In the genomic region with DNA sequence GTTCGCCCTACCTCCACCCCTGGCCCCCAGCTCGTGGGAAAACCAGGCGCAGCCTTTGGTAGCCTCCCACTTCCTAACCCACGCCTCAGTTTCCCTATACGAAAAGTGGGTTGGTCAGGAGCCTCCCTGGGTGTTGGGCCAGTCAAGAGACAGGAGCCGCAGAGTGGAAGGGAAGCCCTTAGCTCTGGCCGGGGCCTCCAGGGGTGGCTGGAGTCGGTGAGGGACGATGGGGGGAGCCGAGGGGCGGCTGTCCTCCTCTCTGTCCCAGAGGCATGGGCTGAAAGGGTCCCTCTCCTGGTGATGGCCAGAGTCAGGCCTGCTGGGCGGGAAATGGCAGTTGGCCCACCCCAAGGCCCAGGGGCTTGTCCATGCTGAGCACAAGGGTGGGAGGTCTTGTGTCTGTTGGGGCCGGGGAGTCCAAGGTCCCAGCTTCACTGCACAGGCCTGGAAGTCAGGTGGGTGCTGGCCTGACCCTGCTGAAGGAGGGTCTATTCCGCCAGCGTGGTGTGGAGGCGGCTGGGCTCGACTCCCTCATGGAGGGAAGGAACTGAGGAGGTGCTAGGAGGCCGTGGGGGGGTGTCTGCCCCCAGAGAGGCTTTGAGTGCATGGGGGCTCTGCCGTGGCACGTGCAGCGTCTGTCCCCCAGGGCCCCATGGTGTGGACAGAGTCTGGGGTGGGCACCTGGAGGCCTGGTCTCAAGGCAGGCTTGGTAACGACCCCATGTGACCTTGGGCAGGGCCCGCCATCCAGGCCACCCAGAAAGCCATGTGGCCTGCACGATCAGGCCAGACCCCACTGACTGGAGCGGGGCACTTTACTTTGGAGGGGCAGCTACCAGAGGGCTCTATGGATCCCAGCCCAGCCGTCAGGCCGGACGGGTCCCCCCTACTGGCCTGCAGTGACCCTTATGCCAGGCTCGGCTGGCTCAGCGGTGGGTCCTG, we compare ENCODE assay signal across 8 cellular contexts. TPM values are rescaled to one million over a fixed set of nuclear protein-coding genes. Genes with fewer than 3 reads are reported as not detected.
DNase-seq lines count a peak whose midpoint lies in the region; ATAC-seq, FAIRE-seq and TF ChIP-seq lines count a peak whose summit lies in the region.

No MANE protein-coding gene starts in this region.

- TSS peak; percentile 48 for BruUV-seq in GM12878 (replicated peaks; lab: Mats Ljungman, UMichigan)

- TF ChIP-seq POLR2A in GM12878 (IDR thresholded peaks at IDR 0.05; ENCODE audit: low read depth, low read length), result no peak; the same call in 1 of the 2 replicates

- TF ChIP-seq RAD21 in GM12878 (IDR thresholded peaks at IDR 0.05; ENCODE audit: insufficient read depth, low read depth, low read length), result no peak

- CTCF ChIA-PET in GM12878 (lab: Yijun Ruan, JAX), result interaction anchor here (0.5 to 1.2 kb wide), 2 partner anchors 23 to 67 kb away, joined by 3 read pairs; no protein-coding TSS in a partner anchor

- no peak for DNase-seq in activated T-cell treated with anti-CD3 and anti-CD28 coated beads, Interleukin-2, amount 50 U/mL, for 4 hours
- no peak for DNase-seq in activated T-cell treated with anti-CD3 and anti-CD28 coated beads, Interleukin-2, amount 50 U/mL, for 48 hours
- DNase-seq in GM12878 (ENCODE audit: low read depth, low spot score), result no peak
- DNase-seq in lower lobe of right lung, result no peak
- DNase-seq in type B pancreatic cell (ENCODE audit: extremely low spot score, unreplicated experiment), result no peak
- DNase-seq in GDM1 (lab: John Stamatoyannopoulos, UW), result no peak
- DNase-seq in G401 (ENCODE audit: low spot score), result no peak
- no peak for DNase-seq in activated gamma-delta T cell treated with Interleukin-2 at 50 U/mL for 16 hours

- H3K4me3 ChIP-seq in GM12878 (peak overlapping the region; percentile 99), lower lobe of right lung (peak overlapping the region; percentile 78)

- no peak for ATAC-seq in activated T-cell treated with anti-CD3 and anti-CD28 coated beads, Interleukin-2, amount 50 U/mL, for 4 hours
- ATAC-seq in GM12878 (no peak), lower lobe of right lung (no peak)

- SMC1A ChIA-PET in GM12878 (lab: Charles Lee; ENCODE audit: uncharacterized antibody, unreplicated experiment), result interaction anchor here (1.8 kb wide), 1 partner anchor 24 kb away, joined by 10 read pairs; no protein-coding TSS in a partner anchor

- peak overlapping the region; percentile 61 for H3K27ac ChIP-seq in GM12878 (ENCODE audit: control insufficient read depth, insufficient read depth)
- H3K27ac ChIP-seq in lower lobe of right lung, result peak overlapping the region; percentile 96

- no peak overlapping the region for H2AFZ ChIP-seq in GM12878 (ENCODE audit: control insufficient read depth, low read depth, low read length)

- H3K9ac ChIP-seq in GM12878 (ENCODE audit: control insufficient read depth, insufficient read depth, low read length), result peak overlapping the region; percentile 85

- peaks cover 65% of the 10 kb centered on the region for H3K79me2 ChIP-seq in GM12878 (ENCODE audit: control insufficient read depth, insufficient read depth, low read length)

- RAD21 ChIA-PET in GM12878 (lab: Charles Lee; ENCODE audit: unreplicated experiment), result interaction anchor here (1.5 kb wide), 1 partner anchor 72 kb away, joined by 5 read pairs; no protein-coding TSS in a partner anchor

- H3K27me3 ChIP-seq in GM12878 (replicated peaks in 1 of 2; ENCODE audit: control insufficient read depth in 2 of 2, insufficient read depth in 2 of 2, low read length in 1 of 2) (no peaks in the 10 kb centered on the region), lower lobe of right lung (ENCODE audit: low read depth) (no peaks in the 10 kb centered on the region)

- no peaks in the 10 kb centered on the region for H3K9me3 Mint-ChIP-seq in activated T-cell treated with anti-CD3 and anti-CD28 coated beads, Interleukin-2, amount 50 U/mL, for 4 hours
- H3K9me3 Mint-ChIP-seq in type B pancreatic cell, result no peaks in the 10 kb centered on the region

- FAIRE-seq in GM12878 (lab: Jason Lieb, UNC), result no peak

- 19% methylated on average over 27 of the region's 30 CpGs for WGBS in GM12878 (ENCODE audit: insufficient coverage, insufficient replicate concordance, low lambda C conversion rate, missing lambda C conversion rate)

- H3K27ac Mint-ChIP-seq in type B pancreatic cell, result peak overlapping the region; percentile 58

- TF ChIP-seq EP300 in GM12878 (IDR thresholded peaks at IDR 0.05; ENCODE audit: borderline replicate concordance in 1 of 2, control insufficient read depth in 1 of 2, low read depth in 2 of 2, low read length in 2 of 2), result no peak

- peaks cover 17% of the 10 kb centered on the region for H3K4me1 Mint-ChIP-seq in activated T-cell treated with anti-CD3 and anti-CD28 coated beads, Interleukin-2, amount 50 U/mL, for 4 hours (ENCODE audit: low read depth)
- peaks cover 4% of the 10 kb centered on the region for H3K4me1 Mint-ChIP-seq in type B pancreatic cell (ENCODE audit: unreplicated experiment)

- POLR2A ChIA-PET in GM12878 (lab: Charles Lee), result interaction anchor here (1.1 to 3.9 kb wide), 7 partner anchors 12 to 72 kb away, joined by 4 to 17 read pairs (median 7); no protein-coding TSS in a partner anchor

- H3K4me2 ChIP-seq in GM12878 (ENCODE audit: control insufficient read depth, insufficient read depth), result peak overlapping the region; percentile 70

- H3K9me3 ChIP-seq in GM12878 (replicated peaks; ENCODE audit: control insufficient read depth, insufficient read depth, low read length) (no peaks in the 10 kb centered on the region), lower lobe of right lung (no peaks in the 10 kb centered on the region)

- H3K27me3 Mint-ChIP-seq in activated T-cell treated with anti-CD3 and anti-CD28 coated beads, Interleukin-2, amount 50 U/mL, for 4 hours (ENCODE audit: low read depth), result no peaks in the 10 kb centered on the region
- H3K27me3 Mint-ChIP-seq in type B pancreatic cell, result peaks cover 9% of the 10 kb centered on the region

- intact Hi-C loops in GM12878 (cut with micrococcal nuclease; ENCODE audit: unreplicated experiment) (loop anchor here (2.0 to 5.0 kb wide), 2 partner anchors 17 to 182 kb away; a partner anchor contains a TSS), lower lobe of right lung (cut with DNase I) (no loop called here)

- in situ Hi-C loops in GM12878 (cut with MboI), result no loop called here
- in situ Hi-C loops in G401 (cut with HindIII; ENCODE audit: low sequenced_read_pairs), result no loop called here

- no peaks in the 10 kb centered on the region; a peak in 2 of 4 replicates for H3K36me3 ChIP-seq in GM12878 (ENCODE audit: control insufficient read depth in 2 of 2, insufficient read depth in 2 of 2, low read length in 1 of 2)
- H3K36me3 ChIP-seq in lower lobe of right lung, result no peaks in the 10 kb centered on the region

- peaks cover 29% of the 10 kb centered on the region for H3K4me1 ChIP-seq in GM12878 (ENCODE audit: control insufficient read depth, insufficient read depth, low read length)
- peaks cover 48% of the 10 kb centered on the region for H3K4me1 ChIP-seq in lower lobe of right lung

- H4K20me1 ChIP-seq in GM12878 (ENCODE audit: control insufficient read depth, insufficient read depth), result no peaks in the 10 kb centered on the region

- peak overlapping the region; percentile 76 for H3K4me3 Mint-ChIP-seq in activated T-cell treated with anti-CD3 and anti-CD28 coated beads, Interleukin-2, amount 50 U/mL, for 4 hours
- H3K4me3 Mint-ChIP-seq in type B pancreatic cell, result peak overlapping the region; percentile 77

- TF ChIP-seq CTCF in GM12878 (IDR thresholded peaks at IDR 0.05 in 2 of 3, conservative IDR thresholded peaks at IDR 0.05 in 1 of 3; ENCODE audit: control insufficient read depth in 2 of 3, extremely low read depth in 1 of 3, insufficient read depth in 1 of 3, low read depth in 3 of 3, low read length in 3 of 3) (no peak), lower lobe of right lung (IDR thresholded peaks at IDR 0.05) (no peak), type B pancreatic cell (conservative IDR thresholded peaks at IDR 0.05) (no peak)

- H3K36me3 Mint-ChIP-seq in activated T-cell treated with anti-CD3 and anti-CD28 coated beads, Interleukin-2, amount 50 U/mL, for 4 hours (ENCODE audit: insufficient read depth), result no peaks in the 10 kb centered on the region
- no peaks in the 10 kb centered on the region for H3K36me3 Mint-ChIP-seq in type B pancreatic cell

RNA-seq across cellular contexts. Expression of a gene that starts 1.1 kb away (rescaled TPM):
- total RNA-seq in activated T-cell treated with anti-CD3 and anti-CD28 coated beads, Interleukin-2, amount 50 U/mL, for 4 hours, result 10 to 100 TPM; 22.0 to 31.5 (median 26.3) TPM
- total RNA-seq in GM12878 (2013; cell fraction: nucleolus; rRNA removed), result 264 and 312 TPM in 2 replicates
- total RNA-seq in GM12878 (2014; rRNA removed) (33.4 and 37.8 TPM in 2 replicates), GM12878 (2014; rRNA removed; fragmentation: Illumina TruSeq; extraction: Trizol) (10.2 and 10.3 TPM in 2 replicates), GM12878 (2021) (46.5 and 49.5 TPM in 2 replicates), lower lobe of right lung (81.9 TPM), type B pancreatic cell (ENCODE audit: low replicate concordance) (27.8 and 29.8 TPM in 2 replicates)
- 24.0 TPM for polyA plus RNA-seq in GM12878 (2011; ENCODE audit: low read depth)
- polyA plus RNA-seq in GM12878 (2011; rRNA removed) (18.0 and 44.4 TPM in 2 replicates), GM12878 (2014; fragmentation: Illumina TruSeq; extraction: Trizol) (0.44 and 4.6 TPM in 2 replicates), GM12878 (2014; fragmentation: Nextera tagmentation; extraction: Ambion mirVana) (1 to 10 TPM in 1 of 2 experiments, under 1 TPM in 1; 0.10 to 1.2 TPM), GM12878 (2014; rRNA removed) (30.0 and 33.0 TPM in 2 replicates), GM12878 (2016; fragmentation: Nextera tagmentation; extraction: Ambion mirVana) (1 to 10 TPM; 4.3 to 5.7 TPM)
- 60.2 and 98.5 TPM in 2 replicates for polyA plus RNA-seq in GM12878 (2011; cell fraction: cytosol; rRNA removed)
- 75.2 and 100 TPM in 2 replicates for polyA plus RNA-seq in GM12878 (2011; cell fraction: nucleus; rRNA removed)
- polyA plus RNA-seq in GM12878 (2012), result 102 and 145 TPM in 2 replicates
- polyA minus RNA-seq in GM12878 (2011; rRNA and poly(A)+ RNA removed), result 47.3 and 89.5 TPM in 2 replicates
- polyA minus RNA-seq in GM12878 (2011; cell fraction: cytosol; rRNA and poly(A)+ RNA removed), result 32.2 and 37.6 TPM in 2 replicates
- 66.3 and 84.2 TPM in 2 replicates for polyA minus RNA-seq in GM12878 (2011; cell fraction: nucleus; rRNA and poly(A)+ RNA removed)
- total RNA-seq in G401 (2014; rRNA removed; shearing (Covaris generic)), result 280 and 292 TPM in 2 replicates

RNA-seq across cellular contexts. Expression of a gene that starts 17.3 kb away (rescaled TPM):
- total RNA-seq in activated T-cell treated with anti-CD3 and anti-CD28 coated beads, Interleukin-2, amount 50 U/mL, for 4 hours, result 10 to 100 TPM; 48.9 to 64.6 (median 60.5) TPM
- total RNA-seq in GM12878 (2013; cell fraction: nucleolus; rRNA removed), result 92.3 and 116 TPM in 2 replicates
- 43.0 and 49.0 TPM in 2 replicates for total RNA-seq in GM12878 (2014; rRNA removed)
- total RNA-seq in GM12878 (2014; rRNA removed; fragmentation: Illumina TruSeq; extraction: Trizol), result 36.9 and 42.5 TPM in 2 replicates
- 69.1 and 74.1 TPM in 2 replicates for total RNA-seq in GM12878 (2021)
- polyA plus RNA-seq in GM12878 (2011; ENCODE audit: low read depth), result 82.9 TPM
- 16.2 and 30.5 TPM in 2 replicates for polyA plus RNA-seq in GM12878 (2011; rRNA removed)
- polyA plus RNA-seq in GM12878 (2011; cell fraction: cytosol; rRNA removed), result 93.0 and 152 TPM in 2 replicates
- 97.1 and 115 TPM in 2 replicates for polyA plus RNA-seq in GM12878 (2011; cell fraction: nucleus; rRNA removed)
- polyA plus RNA-seq in GM12878 (2012), result 44.5 and 61.4 TPM in 2 replicates
- 7.2 and 29.3 TPM in 2 replicates for polyA plus RNA-seq in GM12878 (2014; fragmentation: Illumina TruSeq; extraction: Trizol)
- 10 to 100 TPM in 1 of 2 experiments, 1 to 10 TPM in 1; 5.4 to 18.0 TPM for polyA plus RNA-seq in GM12878 (2014; fragmentation: Nextera tagmentation; extraction: Ambion mirVana)
- polyA plus RNA-seq in GM12878 (2014; rRNA removed), result 123 and 135 TPM in 2 replicates
- polyA plus RNA-seq in GM12878 (2016; fragmentation: Nextera tagmentation; extraction: Ambion mirVana), result 10 to 100 TPM; 77.2 to 80.3 TPM
- polyA minus RNA-seq in GM12878 (2011; rRNA and poly(A)+ RNA removed), result 9.0 and 23.6 TPM in 2 replicates
- 7.8 and 11.4 TPM in 2 replicates for polyA minus RNA-seq in GM12878 (2011; cell fraction: cytosol; rRNA and poly(A)+ RNA removed)
- polyA minus RNA-seq in GM12878 (2011; cell fraction: nucleus; rRNA and poly(A)+ RNA removed), result 13.3 and 20.4 TPM in 2 replicates
- total RNA-seq in lower lobe of right lung, result 63.4 TPM
- total RNA-seq in type B pancreatic cell (ENCODE audit: low replicate concordance), result 33.5 and 58.7 TPM in 2 replicates
- total RNA-seq in G401 (2014; rRNA removed; shearing (Covaris generic)), result 16.6 and 22.1 TPM in 2 replicates

RNA-seq across cellular contexts. Expression of a gene that starts 43.5 kb away (rescaled TPM):
- 100 to 1,000 TPM; 152 to 170 (median 164) TPM for total RNA-seq in activated T-cell treated with anti-CD3 and anti-CD28 coated beads, Interleukin-2, amount 50 U/mL, for 4 hours
- 85.1 and 93.8 TPM in 2 replicates for total RNA-seq in GM12878 (2013; cell fraction: nucleolus; rRNA removed)
- total RNA-seq in GM12878 (2014; rRNA removed) (17.3 and 25.0 TPM in 2 replicates), GM12878 (2014; rRNA removed; fragmentation: Illumina TruSeq; extraction: Trizol) (26.4 and 27.8 TPM in 2 replicates), GM12878 (2021) (85.5 and 94.2 TPM in 2 replicates), lower lobe of right lung (146 TPM), type B pancreatic cell (ENCODE audit: low replicate concordance) (176 and 184 TPM in 2 replicates)
- polyA plus RNA-seq in GM12878 (2011; ENCODE audit: low read depth), result 42.9 TPM
- polyA plus RNA-seq in GM12878 (2011; rRNA removed) (40.7 and 54.4 TPM in 2 replicates), GM12878 (2014; fragmentation: Illumina TruSeq; extraction: Trizol) (72.5 and 105 TPM in 2 replicates), GM12878 (2014; fragmentation: Nextera tagmentation; extraction: Ambion mirVana) (10 to 100 TPM in 1 of 2 experiments, 1 to 10 TPM in 1; 5.7 to 13.0 TPM), GM12878 (2014; rRNA removed) (74.9 and 90.3 TPM in 2 replicates), GM12878 (2016; fragmentation: Nextera tagmentation; extraction: Ambion mirVana) (10 to 100 TPM; 61.8 to 63.4 TPM)
- polyA plus RNA-seq in GM12878 (2011; cell fraction: cytosol; rRNA removed), result 58.6 and 69.9 TPM in 2 replicates
- polyA plus RNA-seq in GM12878 (2011; cell fraction: nucleus; rRNA removed), result 236 and 302 TPM in 2 replicates
- polyA plus RNA-seq in GM12878 (2012), result 62.0 and 78.9 TPM in 2 replicates
- polyA minus RNA-seq in GM12878 (2011; rRNA and poly(A)+ RNA removed), result 53.9 and 56.8 TPM in 2 replicates
- polyA minus RNA-seq in GM12878 (2011; cell fraction: cytosol; rRNA and poly(A)+ RNA removed), result 25.1 and 26.0 TPM in 2 replicates
- 38.6 and 73.4 TPM in 2 replicates for polyA minus RNA-seq in GM12878 (2011; cell fraction: nucleus; rRNA and poly(A)+ RNA removed)
- total RNA-seq in G401 (2014; rRNA removed; shearing (Covaris generic)), result 83.1 and 87.7 TPM in 2 replicates
